Comparison of ENCODE assay signal across 29 cellular contexts in the genomic region with DNA sequence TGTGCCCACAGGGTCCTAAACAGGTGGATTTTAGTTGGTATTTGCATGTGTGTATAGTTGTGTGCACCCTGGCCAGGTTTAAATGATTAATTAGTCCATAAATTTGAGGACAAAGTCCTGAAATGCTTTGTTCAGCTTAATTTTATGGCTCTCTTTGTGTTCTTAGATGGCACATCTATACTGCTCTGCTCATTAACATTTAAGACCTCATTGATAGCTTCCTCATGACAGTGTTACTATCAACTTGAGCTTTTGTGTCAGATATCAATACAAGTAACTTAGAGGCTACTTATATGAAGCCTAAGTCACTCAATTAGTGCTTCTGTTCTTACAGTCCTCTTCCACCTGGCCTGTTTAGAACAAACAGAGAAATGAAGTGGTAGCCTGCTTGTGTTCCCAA.
"Had no signal": no experiment of that assay in that cellular context is flagged by ENCODE, and none has a peak within 500 bp of the region (broad histone marks: within the 10 kb centered on the region; RNA-seq: fewer than 3 reads in every experiment).

No MANE protein-coding gene starts in this region.

- H3K9ac ChIP-seq: parathyroid adenoma had no signal

- H3K27ac ChIP-seq: esophagus muscularis mucosa, foreskin keratinocyte, gastroesophageal sphincter, heart left ventricle, hepatocyte, left lung, parathyroid adenoma, right lobe of liver, suprapubic skin, transverse colon, upper lobe of right lung, uterus had no signal

- H3K27me3 ChIP-seq: esophagus muscularis mucosa, foreskin keratinocyte, gastroesophageal sphincter, heart left ventricle, hepatocyte, left lung, right lobe of liver, suprapubic skin, transverse colon, upper lobe of right lung, uterus had no signal

- DNase-seq: dermis blood vessel endothelial cell; effector memory CD4-positive, alpha-beta T cell; foreskin keratinocyte; heart left ventricle; kidney; left lung; mesenchymal stem cell; mucosa of descending colon; naive B cell; right lobe of liver; stimulated activated CD4-positive, alpha-beta T cell treated with anti-CD3 and anti-CD28 coated beads, Interleukin-12 subunit alpha, Interleukin-12 subunit beta, amount 100 ng/mL, for 4 hours; stimulated activated CD4-positive, alpha-beta T cell treated with anti-CD3 and anti-CD28 coated beads, Interleukin-1b, Interleukin-23, amount 100 ng/mL, for 48 hours; stimulated activated CD4-positive, alpha-beta T cell treated with anti-CD3 and anti-CD28 coated beads, Interleukin-4, amount 100 ng/mL, for 1 hour; stimulated activated CD8-positive, alpha-beta memory T cell treated with anti-CD3 and anti-CD28 coated beads, Interleukin-4, amount 100 ng/mL, for 48 hours; stimulated activated naive CD4-positive, alpha-beta T cell; stimulated activated naive CD8-positive, alpha-beta T cell treated with anti-CD3 and anti-CD28 coated beads, Interleukin-15, amount 100 ng/mL, for 72 hours; transverse colon; upper lobe of right lung; uterus had no signal

- H3K9me3 ChIP-seq: esophagus muscularis mucosa, gastroesophageal sphincter, heart left ventricle, left lung, mucosa of descending colon, right lobe of liver, suprapubic skin, transverse colon, upper lobe of right lung, uterus had no signal

- H3K79me2 ChIP-seq: hepatocyte, parathyroid adenoma had no signal

- ATAC-seq: foreskin keratinocyte; gastroesophageal sphincter; heart left ventricle; left lung; mucosa of descending colon; natural killer cell treated with Interleukin-12 subunit alpha and Interleukin-12 subunit beta and Interleukin-15 and Interleukin-18, amount 100 ng/mL, for 72 hours; right lobe of liver; stimulated activated naive CD8-positive, alpha-beta T cell treated with anti-CD3 and anti-CD28 coated beads, Interleukin-15, amount 100 ng/mL, for 72 hours; upper lobe of right lung had no signal

- H2AFZ ChIP-seq: hepatocyte, parathyroid adenoma had no signal

- H3K4me3 Mint-ChIP-seq: mesothelial cell of epicardium; naive B cell; natural killer cell treated with Interleukin-12 subunit alpha and Interleukin-12 subunit beta and Interleukin-15 and Interleukin-18, amount 100 ng/mL, for 72 hours; neural crest cell; stimulated activated naive CD8-positive, alpha-beta T cell treated with anti-CD3 and anti-CD28 coated beads, Interleukin-15, amount 100 ng/mL, for 72 hours had no signal

- H3K27me3 Mint-ChIP-seq: progenitor cell of endocrine pancreas; stimulated activated naive CD8-positive, alpha-beta T cell treated with anti-CD3 and anti-CD28 coated beads, Interleukin-15, amount 100 ng/mL, for 72 hours had no signal

- H3K4me3 ChIP-seq: esophagus muscularis mucosa, gastroesophageal sphincter, heart left ventricle, hepatocyte, left lung, mucosa of descending colon, right lobe of liver, smooth muscle cell, suprapubic skin, transverse colon, upper lobe of right lung, uterus had no signal

- H3K36me3 ChIP-seq: esophagus muscularis mucosa, gastroesophageal sphincter, heart left ventricle, left lung, right lobe of liver, suprapubic skin, transverse colon, upper lobe of right lung, uterus had no signal

- H3K36me3 Mint-ChIP-seq: mesothelial cell of epicardium; naive B cell; natural killer cell treated with Interleukin-12 subunit alpha and Interleukin-12 subunit beta and Interleukin-15 and Interleukin-18, amount 100 ng/mL, for 72 hours had no signal

- H3K4me1 Mint-ChIP-seq: naive B cell; neural crest cell; stimulated activated naive CD8-positive, alpha-beta T cell treated with anti-CD3 and anti-CD28 coated beads, Interleukin-15, amount 100 ng/mL, for 72 hours had no signal

- H3K9me3 Mint-ChIP-seq: mesothelial cell of epicardium; naive B cell; natural killer cell treated with Interleukin-12 subunit alpha and Interleukin-12 subunit beta and Interleukin-15 and Interleukin-18, amount 100 ng/mL, for 72 hours; neural crest cell; stimulated activated naive CD8-positive, alpha-beta T cell treated with anti-CD3 and anti-CD28 coated beads, Interleukin-15, amount 100 ng/mL, for 72 hours had no signal

- H3K4me2 ChIP-seq: hepatocyte, smooth muscle cell had no signal

- H3K27ac Mint-ChIP-seq: mesothelial cell of epicardium; naive B cell; natural killer cell treated with Interleukin-12 subunit alpha and Interleukin-12 subunit beta and Interleukin-15 and Interleukin-18, amount 100 ng/mL, for 72 hours; progenitor cell of endocrine pancreas; stimulated activated naive CD8-positive, alpha-beta T cell treated with anti-CD3 and anti-CD28 coated beads, Interleukin-15, amount 100 ng/mL, for 72 hours had no signal

- H3K4me1 ChIP-seq: esophagus muscularis mucosa, foreskin keratinocyte, gastroesophageal sphincter, left lung, parathyroid adenoma, right lobe of liver, suprapubic skin, transverse colon, upper lobe of right lung, uterus had no signal
